1 cellular context compared by ENCODE assay signal in genomic region chr7:65371468-65371867, GRCh38.
TF ChIP-seq lines count a peak whose summit lies in the region.

No MANE protein-coding gene starts in this region.

TF ChIP-seq in IMR-90, 13 proteins besides CTCF, POLR2A, EP300 and RAD21:
- TF ChIP-seq CHD1 (IDR thresholded peaks at IDR 0.05; ENCODE audit: low read depth, low read length) (no peak), BHLHE40 (IDR thresholded peaks at IDR 0.05; ENCODE audit: low read depth, low read length) (no peak)
